In genomic region chr18:36534154-36534688, GRCh38 we compare ENCODE assay signal across 12 cellular contexts.
A peak's percentile ranks its signal among the peaks of the same experiment; 100 is the strongest.
DNase-seq lines count a peak whose midpoint lies in the region; ATAC-seq and TF ChIP-seq lines count a peak whose summit lies in the region.
"Had no signal": no experiment of that assay in that cellular context is flagged by ENCODE, and none has a peak within 500 bp of the region (broad histone marks: within the 10 kb centered on the region; RNA-seq: fewer than 3 reads in every experiment).

No MANE protein-coding gene starts in this region.

- peak; percentile 2 for DNase-seq in KBM-7
- DNase-seq in glomerular visceral epithelial cell (ENCODE audit: extremely low spot score) = peak; percentile 52
- DNase-seq in stimulated activated CD4-positive, alpha-beta T cell treated with anti-CD3 and anti-CD28 coated beads, Interleukin-4, amount 100 ng/mL, for 4 hours = no peak
- no peak for DNase-seq in prostate gland (ENCODE audit: low spot score)
- DNase-seq: activated B cell treated with CpG ODN at 0.5 μM for 24 hours, brain microvascular endothelial cell, head of caudate nucleus, thyroid gland had no signal

- no peaks in the 10 kb centered on the region for H3K36me3 ChIP-seq in prostate gland
- H3K36me3 ChIP-seq: brain microvascular endothelial cell, SJSA1, thyroid gland had no signal

- no peaks in the 10 kb centered on the region for H3K9me3 ChIP-seq in prostate gland
- H3K9me3 ChIP-seq: SJSA1, thyroid gland had no signal

- intact Hi-C loops in prostate gland (cut with DNase I) = no loop called here

- in situ Hi-C loops in KBM-7 (cut with MboI; ENCODE audit: low pct_unique_long_range_greater_than_20kb, low sequenced_read_pairs) = no loop called here

- WGBS in prostate gland = 87% methylated on average over 5 of the region's 5 CpGs

- no peak for TF ChIP-seq CTCF in prostate gland (IDR thresholded peaks at IDR 0.05)

- no peaks in the 10 kb centered on the region for H3K27me3 ChIP-seq in prostate gland (replicated peaks; ENCODE audit: insufficient read depth)
- H3K27me3 ChIP-seq: brain microvascular endothelial cell, SJSA1, thyroid gland had no signal

- TF ChIP-seq POLR2A in prostate gland (IDR thresholded peaks at IDR 0.05) = no peak

- H3K4me1 ChIP-seq in prostate gland (replicated peaks) = no peaks in the 10 kb centered on the region
- H3K4me1 ChIP-seq: SJSA1, thyroid gland had no signal

- ATAC-seq in GM18502 (IDR thresholded peaks at IDR 0.05; ENCODE audit: poor library complexity, unreplicated experiment) = peak; percentile 75
- peak; percentile 88 for ATAC-seq in GM19463 (IDR thresholded peaks at IDR 0.05; ENCODE audit: unreplicated experiment)
- ATAC-seq in HG03280 (IDR thresholded peaks at IDR 0.05; ENCODE audit: unreplicated experiment) = no peak

- H3K27ac ChIP-seq in prostate gland = no peak overlapping the region
- H3K27ac ChIP-seq: brain microvascular endothelial cell, SJSA1, thyroid gland had no signal

- no peak overlapping the region for H3K4me3 ChIP-seq in prostate gland
- H3K4me3 ChIP-seq: SJSA1, thyroid gland had no signal

Comparison
In these comparisons a context has a peak if more than half of its experiments do, and no peak if none do; other contexts are left out.
1. DNase-seq: peak in KBM-7 (single experiment) and glomerular visceral epithelial cell (single experiment); none in stimulated activated CD4-positive, alpha-beta T cell treated with anti-CD3 and anti-CD28 coated beads, Interleukin-4, amount 100 ng/mL, for 4 hours (0 of 2) and prostate gland (single experiment).